8 cellular contexts compared by ENCODE assay signal in genomic region chr4:68375667-68376559, GRCh38. TPM values are rescaled to one million over a fixed set of nuclear protein-coding genes. Genes with fewer than 3 reads are reported as not detected.
DNase-seq lines count a peak whose midpoint lies in the region; ATAC-seq and TF ChIP-seq lines count a peak whose summit lies in the region.

No MANE protein-coding gene starts in this region.

- peaks cover 7% of the 10 kb centered on the region for H3K4me1 Mint-ChIP-seq in Caco-2 (ENCODE audit: low read depth, unreplicated experiment)

- H3K36me3 ChIP-seq in Caco-2 (ENCODE audit: control insufficient read depth, insufficient read depth, low read length), result no peaks in the 10 kb centered on the region
- no peaks in the 10 kb centered on the region for H3K36me3 ChIP-seq in mucosa of rectum (ENCODE audit: control insufficient read depth in 2 of 2, insufficient read depth in 2 of 2, low read length in 2 of 2)
- H3K36me3 ChIP-seq in tibial artery, result no peaks in the 10 kb centered on the region

- peak; percentile 76 for ATAC-seq in GM19328 (IDR thresholded peaks at IDR 0.05; ENCODE audit: unreplicated experiment)
- peak; percentile 81 for ATAC-seq in HG03378 (IDR thresholded peaks at IDR 0.05; ENCODE audit: unreplicated experiment)

- H3K36me3 Mint-ChIP-seq in Caco-2 (ENCODE audit: insufficient read depth, unreplicated experiment), result no peaks in the 10 kb centered on the region

- no TSS peak for BruUV-seq in Caco-2 (replicated peaks; lab: Mats Ljungman, UMichigan)

- H3K27ac ChIP-seq in epithelial cell of prostate (no peak overlapping the region), mucosa of rectum (ENCODE audit: low read depth in 2 of 2, low read length in 2 of 2) (no peak overlapping the region), tibial artery (no peak overlapping the region)

- H3K4me3 ChIP-seq in Caco-2 (ENCODE audit: low read depth, low read length) (peak overlapping the region; percentile 50), mucosa of rectum (ENCODE audit: low read length in 2 of 2) (peak overlapping the region; percentile 56 to 69), tibial artery (no peak overlapping the region)

- H3K27me3 Mint-ChIP-seq in Caco-2 (ENCODE audit: insufficient read depth, unreplicated experiment), result no peaks in the 10 kb centered on the region

- POLR2A ChIA-PET in Caco-2 (lab: Charles Lee), result interaction anchor here (0.7 to 1.0 kb wide), 2 partner anchors 26 to 29 kb away, joined by 3 read pairs; no protein-coding TSS in a partner anchor

- peak overlapping the region; percentile 78 for H3K4me3 Mint-ChIP-seq in Caco-2 (ENCODE audit: unreplicated experiment)

- H3K27me3 ChIP-seq in Caco-2 (replicated peaks; ENCODE audit: control insufficient read depth, insufficient read depth, low read length), result no peaks in the 10 kb centered on the region
- H3K27me3 ChIP-seq in mucosa of rectum (ENCODE audit: control insufficient read depth in 2 of 2, insufficient read depth in 2 of 2, low read length in 2 of 2), result no peaks in the 10 kb centered on the region
- H3K27me3 ChIP-seq in tibial artery, result peaks cover 0 to 5% of the 10 kb centered on the region in 2 donors

- no peaks in the 10 kb centered on the region for H3K9me3 Mint-ChIP-seq in Caco-2 (ENCODE audit: unreplicated experiment)

- no peak overlapping the region for H3K27ac Mint-ChIP-seq in Caco-2 (ENCODE audit: unreplicated experiment)

- DNase-seq in Caco-2, result peak; percentile 65 to 78
- DNase-seq in NCI-H82 (lab: John Stamatoyannopoulos, UW), result peak; percentile 48
- DNase-seq in activated T-cell treated with anti-CD3 and anti-CD28 coated beads for 24 hours (ENCODE audit: low read depth), result peak; percentile 29
- DNase-seq in epithelial cell of prostate (ENCODE audit: low read depth, low spot score), result peak; percentile 31
- DNase-seq in tibial artery, result no peak

- H3K4me1 ChIP-seq in Caco-2, result no peaks in the 10 kb centered on the region
- no peaks in the 10 kb centered on the region for H3K4me1 ChIP-seq in mucosa of rectum (ENCODE audit: control insufficient read depth in 2 of 2, insufficient read depth in 2 of 2, low read length in 2 of 2)
- H3K4me1 ChIP-seq in tibial artery, result peaks cover 0 to 8% (median 2%) of the 10 kb centered on the region in 4 donors

- H3K9ac ChIP-seq in mucosa of rectum (ENCODE audit: low read depth in 1 of 2, low read length in 2 of 2), result no peak overlapping the region

- CTCF ChIA-PET in Caco-2 (lab: Charles Lee), result interaction anchor here (0.7 to 1.9 kb wide), 9 partner anchors 12 to 653 kb away, joined by 3 to 32 read pairs (median 5); partner anchors contain the start of gene YTHDC1

- peak; percentile 70 to 84 for TF ChIP-seq CTCF in Caco-2 (IDR thresholded peaks at IDR 0.05; ENCODE audit: insufficient read depth in 1 of 2, low read depth in 1 of 2, low read length in 1 of 2, severe bottlenecking in 1 of 2, unreplicated experiment in 1 of 2)
- TF ChIP-seq CTCF in tibial artery (IDR thresholded peaks at IDR 0.05), result peak; percentile 80 to 89

- H3K9me3 ChIP-seq in Caco-2 (no peaks in the 10 kb centered on the region), mucosa of rectum (ENCODE audit: control insufficient read depth in 2 of 2, low read length in 2 of 2) (no peaks in the 10 kb centered on the region), tibial artery (no peaks in the 10 kb centered on the region)

- intact Hi-C loops in Caco-2 (cut with micrococcal nuclease; ENCODE audit: unreplicated experiment), result loop anchor here (1.0 to 10.0 kb wide), 6 partner anchors 8 to 201 kb away; partner anchors contain the start of gene YTHDC1
- intact Hi-C loops in tibial artery (cut with DNase I; ENCODE audit: low total_unique reads), result loop anchor here (2.0 kb wide), 1 partner anchor 105 kb away; no protein-coding TSS in a partner anchor

RNA-seq across cellular contexts. Expression of gene YTHDC1, which starts 26.0 kb away (rescaled TPM):
- 101 and 109 TPM in 2 replicates for total RNA-seq in Caco-2 (2022)

Comparison
In these comparisons a context has a peak if more than half of its experiments do, and no peak if none do; other contexts are left out.
1. DNase-seq: peak in Caco-2 (2 of 2), NCI-H82 (single experiment), activated T-cell treated with anti-CD3 and anti-CD28 coated beads for 24 hours (single experiment) and epithelial cell of prostate (single experiment); none in tibial artery (0 of 2).
2. H3K4me3 ChIP-seq: peak in Caco-2 (single experiment) and mucosa of rectum (2 of 2); none in tibial artery (0 of 2).